10 cellular contexts compared by ENCODE assay signal in genomic region chr1:162349635-162350330, GRCh38. TPM values are rescaled to one million over a fixed set of nuclear protein-coding genes. Genes with fewer than 3 reads are reported as not detected.
DNase-seq lines count a peak whose midpoint lies in the region; ATAC-seq and TF ChIP-seq lines count a peak whose summit lies in the region.
"Had no signal": no experiment of that assay in that cellular context is flagged by ENCODE, and none has a peak within 500 bp of the region (broad histone marks: within the 10 kb centered on the region; RNA-seq: fewer than 3 reads in every experiment).

No MANE protein-coding gene starts in this region.

- H3K4me2 ChIP-seq in PC-9 = peak overlapping the region; percentile 66
- peak overlapping the region; percentile 21 for H3K4me2 ChIP-seq in skeletal muscle satellite cell (ENCODE audit: low read length)

- no peak overlapping the region for H2AFZ ChIP-seq in PC-9

- H3K9me3 ChIP-seq in PC-9 (ENCODE audit: insufficient read depth, low read depth) (no peaks in the 10 kb centered on the region), skeletal muscle satellite cell (replicated peaks; ENCODE audit: low read length) (no peaks in the 10 kb centered on the region)

- POLR2A ChIA-PET in PC-9 (lab: Charles Lee; ENCODE audit: unreplicated experiment) = interaction anchor here (0.5 to 1.2 kb wide), 4 partner anchors 22 to 471 kb away, joined by 3 to 4 read pairs (median 4); partner anchors contain the start of gene C1orf226

- no peak overlapping the region for H3K9ac ChIP-seq in skeletal muscle satellite cell (ENCODE audit: low read depth, low read length)

- TF ChIP-seq CTCF in PC-9 (conservative IDR thresholded peaks at IDR 0.05) = no peak

- H3K36me3 ChIP-seq in PC-9 (ENCODE audit: low read depth) (peaks cover 18% of the 10 kb centered on the region), skeletal muscle satellite cell (ENCODE audit: insufficient read depth, low read length) (no peaks in the 10 kb centered on the region)

- no peaks in the 10 kb centered on the region for H4K20me1 ChIP-seq in PC-9 (ENCODE audit: insufficient read depth)

- H3K9me2 ChIP-seq in PC-9 (ENCODE audit: insufficient read depth) = no peaks in the 10 kb centered on the region

- intact Hi-C loops in PC-9 (cut with micrococcal nuclease; ENCODE audit: unreplicated experiment) = loop anchor here (1.0 to 5.0 kb wide), 2 partner anchors 22 to 292 kb away; no protein-coding TSS in a partner anchor

- DNase-seq in NCI-H510A treated with DMSO at 0.1 percent for 48 hours (lab: John Stamatoyannopoulos, UW) (peak; percentile 41), NCI-H510A (lab: John Stamatoyannopoulos, UW) (no peak), PC-9 (peak; percentile 43 to 95), nucleus accumbens (lab: John Stamatoyannopoulos, UW) (no peak), globus pallidus (ENCODE audit: low spot score) (no peak)
- DNase-seq: AML-193; naive thymus-derived CD4-positive, alpha-beta T cell had no signal

- H3K79me2 ChIP-seq in PC-9 (ENCODE audit: low read depth) = no peaks in the 10 kb centered on the region

- H3K27me3 ChIP-seq in PC-9 (ENCODE audit: insufficient read depth, low read depth) (no peaks in the 10 kb centered on the region), skeletal muscle satellite cell (ENCODE audit: control insufficient read depth, insufficient read depth, low read length) (no peaks in the 10 kb centered on the region)

- BruUV-seq in PC-9 (replicated peaks; lab: Mats Ljungman, UMichigan) = no TSS peak

- H3K4me1 ChIP-seq in PC-9 (replicated peaks; ENCODE audit: insufficient read depth) (peaks cover 48% of the 10 kb centered on the region), skeletal muscle satellite cell (ENCODE audit: control insufficient read depth, insufficient read depth, low read length) (peaks cover 17% of the 10 kb centered on the region)

- CTCF ChIA-PET in PC-9 (lab: Charles Lee) = interaction anchor here (0.6 to 0.9 kb wide), 2 partner anchors 8 to 293 kb away, joined by 3 to 4 read pairs; no protein-coding TSS in a partner anchor

- H3K4me3 ChIP-seq in PC-9 = peak overlapping the region; percentile 17; the same call in 1 of the 2 replicates
- no peak overlapping the region for H3K4me3 ChIP-seq in skeletal muscle satellite cell (ENCODE audit: low read length)

- peak overlapping the region; percentile 79 for H3K27ac ChIP-seq in PC-9

- ATAC-seq in esophagus mucosa (peak; percentile 64), GM18511 (IDR thresholded peaks at IDR 0.05; ENCODE audit: unreplicated experiment) (no peak)
- ATAC-seq: naive thymus-derived CD4-positive, alpha-beta T cell had no signal

- H3F3A ChIP-seq in PC-9 (ENCODE audit: insufficient read depth, low read depth) = peaks cover 36% of the 10 kb centered on the region

RNA-seq across cellular contexts. Expression of gene SPATA46, which starts 26.9 kb away (rescaled TPM):
- not detected in 2 replicates for total RNA-seq in PC-9 (2021)
- total RNA-seq in esophagus mucosa = not detected
- total RNA-seq in skeletal muscle satellite cell (2012; rRNA removed) = not detected in 2 replicates
- total RNA-seq: naive thymus-derived CD4-positive, alpha-beta T cell had no signal

RNA-seq across cellular contexts. Expression of gene C1orf226, which starts 31.7 kb away (rescaled TPM):
- 10.5 and 11.3 TPM in 2 replicates for total RNA-seq in PC-9 (2021)
- 4.8 TPM for total RNA-seq in esophagus mucosa
- total RNA-seq in skeletal muscle satellite cell (2012; rRNA removed) = under 0.01 TPM in 2 replicates

Comparison
In these comparisons a context has a peak if more than half of its experiments do, and no peak if none do; other contexts are left out.
1. DNase-seq: peak in NCI-H510A treated with DMSO at 0.1 percent for 48 hours (single experiment) and PC-9 (2 of 2); none in NCI-H510A (single experiment), nucleus accumbens (0 of 56) and globus pallidus (single experiment).